8 cellular contexts compared by ENCODE assay signal in the genomic region with DNA sequence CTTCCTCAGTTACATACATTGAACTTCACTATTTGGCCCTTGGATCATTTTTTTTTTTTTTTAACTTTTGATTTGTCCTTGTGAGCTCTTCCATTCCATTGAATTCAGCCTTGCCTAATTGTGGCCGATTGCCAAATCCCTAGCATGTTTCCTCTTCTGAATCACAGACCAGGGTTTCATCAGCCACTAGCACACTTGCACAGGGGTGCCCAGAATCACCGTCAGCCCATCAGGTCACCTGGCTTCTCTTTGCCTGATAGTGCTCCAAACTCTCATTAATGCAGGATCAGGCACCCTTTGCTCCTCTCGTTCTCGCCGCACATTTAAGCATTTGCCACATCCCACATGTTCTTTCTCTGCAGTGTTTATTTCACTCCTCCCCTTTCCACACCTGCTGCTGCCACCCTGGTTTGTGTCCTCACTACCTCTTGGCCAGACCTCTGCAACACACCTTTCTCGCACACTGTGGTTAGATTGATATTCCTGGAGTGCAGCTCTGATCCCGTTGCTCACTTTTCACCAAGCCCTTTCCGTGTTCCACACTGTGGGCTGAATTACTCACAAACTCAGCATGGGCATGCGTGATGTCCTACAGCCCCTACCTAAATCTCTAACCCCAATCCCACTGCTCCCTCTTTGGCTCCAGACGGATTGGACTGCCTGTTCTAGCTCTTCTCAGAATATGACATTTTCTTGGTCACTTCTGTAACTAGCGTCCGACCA. TPM values are rescaled to one million over a fixed set of nuclear protein-coding genes. Genes with fewer than 3 reads are reported as not detected.
DNase-seq lines count a peak whose midpoint lies in the region; ATAC-seq and TF ChIP-seq lines count a peak whose summit lies in the region.

No MANE protein-coding gene starts in this region.

- DNase-seq in Caki2 (ENCODE audit: low read depth) (peak; percentile 38), RWPE1 (ENCODE audit: low spot score) (peak; percentile 84), foreskin keratinocyte (peak; percentile 73 to 92), renal cortical epithelial cell (ENCODE audit: low read depth) (peak; percentile 91), H7 (no peak), HuH-7 (ENCODE audit: low spot score) (no peak), pons (ENCODE audit: low spot score) (no peak)
- no peak for DNase-seq in effector CD8-positive, alpha-beta T cell (lab: John Stamatoyannopoulos, UW)

- H3K27ac ChIP-seq in RWPE1 (peak overlapping the region; percentile 84), foreskin keratinocyte (no peak overlapping the region)

- in situ Hi-C loops in Caki2 (cut with HindIII; ENCODE audit: low pct_unique_long_range_greater_than_20kb, low sequenced_read_pairs), result no loop called here

- no peak overlapping the region for H3K4me3 ChIP-seq in H7 (ENCODE audit: insufficient read depth, low read depth, low read length)

- H3K27me3 ChIP-seq in foreskin keratinocyte (no peaks in the 10 kb centered on the region), H7 (ENCODE audit: control insufficient read depth, insufficient read depth, low read length) (no peaks in the 10 kb centered on the region)

- CTCF ChIA-PET in RWPE1 (lab: Yijun Ruan, JAX), result interaction anchor here (0.6 to 0.7 kb wide), 2 partner anchors 355 to 730 kb away, joined by 4 read pairs; no protein-coding TSS in a partner anchor

- H3K36me3 ChIP-seq in H7 (replicated peaks; ENCODE audit: control insufficient read depth, insufficient read depth, low read length), result 0 out of 2 replicates have a peak, but pooled peaks cover 1% of the 10 kb centered on the region

- peaks cover 20% of the 10 kb centered on the region for H3K4me1 ChIP-seq in foreskin keratinocyte

- ATAC-seq in foreskin keratinocyte, result peak; percentile 85

- POLR2A ChIA-PET in RWPE1 (lab: Yijun Ruan, JAX; ENCODE audit: low non-redundant PET), result no interaction called here

- TF ChIP-seq CTCF in RWPE1 (conservative IDR thresholded peaks at IDR 0.05; ENCODE audit: low read depth) (no peak), foreskin keratinocyte (conservative IDR thresholded peaks at IDR 0.05) (no peak)

RNA-seq across cellular contexts. Expression of a gene that starts 9.8 kb away (rescaled TPM):
- total RNA-seq in Caki2 (2014; rRNA removed; shearing (Covaris generic); ENCODE audit: low replicate concordance), result 14.4 and 18.0 TPM in 2 replicates
- total RNA-seq in foreskin keratinocyte (13.9 and 15.6 TPM in 2 replicates), renal cortical epithelial cell (29.0 and 76.5 TPM in 2 replicates)
- 1.7 and 2.2 TPM in 2 replicates for polyA plus RNA-seq in foreskin keratinocyte
- total RNA-seq in H7 (2014; rRNA removed; shearing (Covaris generic)), result 15.0 and 19.8 TPM in 2 replicates

Comparison
In these comparisons a context has a peak if more than half of its experiments do, and no peak if none do; other contexts are left out.
1. DNase-seq: peak in Caki2 (single experiment), RWPE1 (single experiment), foreskin keratinocyte (2 of 2) and renal cortical epithelial cell (single experiment); none in H7 (single experiment), effector CD8-positive, alpha-beta T cell (single experiment), HuH-7 (single experiment) and pons (single experiment).